Comparison of ENCODE assay signal across 1 cellular context in genomic region chr12:46492471-46493351, GRCh38.
TF ChIP-seq lines count a peak whose summit lies in the region.

No MANE protein-coding gene starts in this region.

TF ChIP-seq in HepG2, 621 proteins besides CTCF, POLR2A, EP300 and RAD21 (continued from another document):
- TF ChIP-seq, protein P1, sequence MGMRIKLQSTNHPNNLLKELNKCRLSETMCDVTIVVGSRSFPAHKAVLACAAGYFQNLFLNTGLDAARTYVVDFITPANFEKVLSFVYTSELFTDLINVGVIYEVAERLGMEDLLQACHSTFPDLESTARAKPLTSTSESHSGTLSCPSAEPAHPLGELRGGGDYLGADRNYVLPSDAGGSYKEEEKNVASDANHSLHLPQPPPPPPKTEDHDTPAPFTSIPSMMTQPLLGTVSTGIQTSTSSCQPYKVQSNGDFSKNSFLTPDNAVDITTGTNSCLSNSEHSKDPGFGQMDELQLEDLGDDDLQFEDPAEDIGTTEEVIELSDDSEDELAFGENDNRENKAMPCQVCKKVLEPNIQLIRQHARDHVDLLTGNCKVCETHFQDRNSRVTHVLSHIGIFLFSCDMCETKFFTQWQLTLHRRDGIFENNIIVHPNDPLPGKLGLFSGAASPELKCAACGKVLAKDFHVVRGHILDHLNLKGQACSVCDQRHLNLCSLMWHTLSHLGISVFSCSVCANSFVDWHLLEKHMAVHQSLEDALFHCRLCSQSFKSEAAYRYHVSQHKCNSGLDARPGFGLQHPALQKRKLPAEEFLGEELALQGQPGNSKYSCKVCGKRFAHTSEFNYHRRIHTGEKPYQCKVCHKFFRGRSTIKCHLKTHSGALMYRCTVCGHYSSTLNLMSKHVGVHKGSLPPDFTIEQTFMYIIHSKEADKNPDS (CRISPR knock-in tag; IDR thresholded peaks at IDR 0.05): peak; percentile 91; the same call in 1 of the 2 replicates
- TF ChIP-seq RFX5 (IDR thresholded peaks at IDR 0.05; ENCODE audit: low read depth, low read length) (peak; percentile 74; the same call in 1 of the 2 replicates), NRL (CRISPR knock-in tag; IDR thresholded peaks at IDR 0.05; ENCODE audit: borderline replicate concordance) (no peak), HMG20B (CRISPR knock-in tag; conservative IDR thresholded peaks at IDR 0.05) (peak; percentile 86; the same call in 1 of the 2 replicates), NFKBIZ (CRISPR knock-in tag; IDR thresholded peaks at IDR 0.05) (peak; percentile 95), AGO2 (optimal IDR thresholded peaks at IDR 0.05; ENCODE audit: low read depth, low read length) (no peak), AGO1 (IDR thresholded peaks at IDR 0.05; ENCODE audit: low read depth, low read length, poor library complexity, severe bottlenecking) (no peak), ZFP1 (CRISPR knock-in tag; IDR thresholded peaks at IDR 0.05) (peak; percentile 78; the same call in 1 of the 2 replicates), ZNF800 (CRISPR knock-in tag; IDR thresholded peaks at IDR 0.05) (no peak), CBX1 (IDR thresholded peaks at IDR 0.05; ENCODE audit: low read depth) (no peak), ZNF234 (CRISPR knock-in tag; conservative IDR thresholded peaks at IDR 0.05) (no peak), ZNF639 (CRISPR knock-in tag; conservative IDR thresholded peaks at IDR 0.05) (no peak), ZNF580 (CRISPR knock-in tag; IDR thresholded peaks at IDR 0.05; ENCODE audit: borderline replicate concordance, low read depth) (0 out of 2 replicates have a peak, but pooled peaks have one; percentile 37)
- TF ChIP-seq, protein P2, sequence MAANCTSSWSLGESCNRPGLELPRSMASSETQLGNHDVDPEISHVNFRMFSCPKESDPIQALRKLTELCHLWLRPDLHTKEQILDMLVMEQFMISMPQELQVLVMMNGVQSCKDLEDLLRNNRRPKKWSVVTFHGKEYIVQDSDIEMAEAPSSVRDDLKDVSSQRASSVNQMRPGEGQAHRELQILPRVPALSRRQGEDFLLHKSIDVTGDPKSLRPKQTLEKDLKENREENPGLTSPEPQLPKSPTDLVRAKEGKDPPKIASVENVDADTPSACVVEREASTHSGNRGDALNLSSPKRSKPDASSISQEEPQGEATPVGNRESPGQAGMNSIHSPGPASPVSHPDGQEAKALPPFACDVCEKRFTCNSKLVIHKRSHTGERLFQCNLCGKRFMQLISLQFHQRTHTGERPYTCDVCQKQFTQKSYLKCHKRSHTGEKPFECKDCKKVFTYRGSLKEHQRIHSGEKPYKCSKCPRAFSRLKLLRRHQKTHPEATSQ (CRISPR knock-in tag; IDR thresholded peaks at IDR 0.05; ENCODE audit: borderline replicate concordance): no peak; the same call in 1 of the 2 replicates
- TF ChIP-seq, protein P3, sequence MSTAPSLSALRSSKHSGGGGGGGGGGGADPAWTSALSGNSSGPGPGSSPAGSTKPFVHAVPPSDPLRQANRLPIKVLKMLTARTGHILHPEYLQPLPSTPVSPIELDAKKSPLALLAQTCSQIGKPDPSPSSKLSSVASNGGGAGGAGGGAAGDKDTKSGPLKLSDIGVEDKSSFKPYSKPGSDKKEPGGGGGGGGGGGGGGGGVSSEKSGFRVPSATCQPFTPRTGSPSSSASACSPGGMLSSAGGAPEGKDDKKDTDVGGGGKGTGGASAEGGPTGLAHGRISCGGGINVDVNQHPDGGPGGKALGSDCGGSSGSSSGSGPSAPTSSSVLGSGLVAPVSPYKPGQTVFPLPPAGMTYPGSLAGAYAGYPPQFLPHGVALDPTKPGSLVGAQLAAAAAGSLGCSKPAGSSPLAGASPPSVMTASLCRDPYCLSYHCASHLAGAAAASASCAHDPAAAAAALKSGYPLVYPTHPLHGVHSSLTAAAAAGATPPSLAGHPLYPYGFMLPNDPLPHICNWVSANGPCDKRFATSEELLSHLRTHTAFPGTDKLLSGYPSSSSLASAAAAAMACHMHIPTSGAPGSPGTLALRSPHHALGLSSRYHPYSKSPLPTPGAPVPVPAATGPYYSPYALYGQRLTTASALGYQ (CRISPR knock-in tag; IDR thresholded peaks at IDR 0.05): peak; percentile 98
